10 cellular contexts compared by ENCODE assay signal in genomic region chr1:226733309-226733708, GRCh38. TPM values are rescaled to one million over a fixed set of nuclear protein-coding genes. Genes with fewer than 3 reads are reported as not detected.
DNase-seq lines count a peak whose midpoint lies in the region; ATAC-seq lines count a peak whose summit lies in the region.
"Had no signal": no experiment of that assay in that cellular context is flagged by ENCODE, and none has a peak within 500 bp of the region (broad histone marks: within the 10 kb centered on the region; RNA-seq: fewer than 3 reads in every experiment).

No MANE protein-coding gene starts in this region.

- ATAC-seq in activated CD8-positive, alpha-beta memory T cell treated with anti-CD3 and anti-CD28 coated beads, Interleukin-2, amount 10 ng/mL, durations not matched to agents 7 days and 5 days: no peak
- ATAC-seq in activated T-cell treated with anti-CD3 and anti-CD28 coated beads, Interleukin-2, amount 50 U/mL, for 72 hours (replicated peaks in 1 of 2): no peak
- no peak for ATAC-seq in GM18867 (IDR thresholded peaks at IDR 0.05; ENCODE audit: unreplicated experiment)
- ATAC-seq: esophagus mucosa had no signal

- H3K27me3 Mint-ChIP-seq in activated CD8-positive, alpha-beta memory T cell treated with anti-CD3 and anti-CD28 coated beads, Interleukin-2, amount 10 ng/mL, durations not matched to agents 7 days and 5 days: no peaks in the 10 kb centered on the region
- no peaks in the 10 kb centered on the region for H3K27me3 Mint-ChIP-seq in activated T-cell treated with anti-CD3 and anti-CD28 coated beads, Interleukin-2, amount 50 U/mL, for 72 hours (ENCODE audit: low read depth)

- H3K36me3 Mint-ChIP-seq in activated CD8-positive, alpha-beta memory T cell treated with anti-CD3 and anti-CD28 coated beads, Interleukin-2, amount 10 ng/mL, durations not matched to agents 7 days and 5 days: peaks cover 52% of the 10 kb centered on the region
- peaks cover 15 to 45% of the 10 kb centered on the region in 2 donors for H3K36me3 Mint-ChIP-seq in activated T-cell treated with anti-CD3 and anti-CD28 coated beads, Interleukin-2, amount 50 U/mL, for 72 hours (ENCODE audit: insufficient read depth in 2 of 2)

- H3K27ac Mint-ChIP-seq in activated CD8-positive, alpha-beta memory T cell treated with anti-CD3 and anti-CD28 coated beads, Interleukin-2, amount 10 ng/mL, durations not matched to agents 7 days and 5 days: peak overlapping the region; percentile 71
- peak overlapping the region; percentile 78 for H3K27ac Mint-ChIP-seq in activated T-cell treated with anti-CD3 and anti-CD28 coated beads, Interleukin-2, amount 50 U/mL, for 72 hours

- peak overlapping the region; percentile 88 for H3K4me3 Mint-ChIP-seq in activated CD8-positive, alpha-beta memory T cell treated with anti-CD3 and anti-CD28 coated beads, Interleukin-2, amount 10 ng/mL, durations not matched to agents 7 days and 5 days
- H3K4me3 Mint-ChIP-seq in activated T-cell treated with anti-CD3 and anti-CD28 coated beads, Interleukin-2, amount 50 U/mL, for 72 hours: peak overlapping the region; percentile 72 to 85

- H3K27ac ChIP-seq in layer of hippocampus (ENCODE audit: low read depth, low read length): peak overlapping the region; percentile 96
- peak overlapping the region; percentile 99 for H3K27ac ChIP-seq in substantia nigra (ENCODE audit: low read depth, low read length, poor library complexity, severe bottlenecking)

- CTCF ChIA-PET in activated CD8-positive, alpha-beta memory T cell treated with anti-CD3 and anti-CD28 coated beads, Interleukin-2, amount 10 ng/mL, durations not matched to agents 7 days and 5 days (lab: Charles Lee): interaction anchor here (1.2 to 1.5 kb wide), 4 partner anchors 40 to 99 kb away, joined by 3 read pairs; no protein-coding TSS in a partner anchor

- H3K27me3 ChIP-seq in layer of hippocampus (ENCODE audit: control insufficient read depth, insufficient read depth, low read length): no peaks in the 10 kb centered on the region

- DNase-seq in activated CD8-positive, alpha-beta memory T cell treated with anti-CD3 and anti-CD28 coated beads, Interleukin-2, amount 10 ng/mL, durations not matched to agents 7 days and 5 days: no peak
- no peak for DNase-seq in activated CD8-positive, alpha-beta memory T cell treated with anti-CD3 and anti-CD28 coated beads, Interleukin-2, amount 50 U/mL, for 48 hours
- DNase-seq in activated T-cell treated with anti-CD3 and anti-CD28 coated beads, Interleukin-2, amount 50 U/mL, for 72 hours: peak in 1 of 2 donors; percentile 31
- DNase-seq in substantia nigra (lab: John Stamatoyannopoulos, UW): peak in 1 of 49 donors; percentile 63
- no peak for DNase-seq in AG20443 (ENCODE audit: low spot score)
- no peak for DNase-seq in NCI-H1694 (lab: John Stamatoyannopoulos, UW)
- DNase-seq: NCI-H1417 had no signal

- peaks cover 76% of the 10 kb centered on the region for H3K4me1 Mint-ChIP-seq in activated CD8-positive, alpha-beta memory T cell treated with anti-CD3 and anti-CD28 coated beads, Interleukin-2, amount 10 ng/mL, durations not matched to agents 7 days and 5 days
- H3K4me1 Mint-ChIP-seq in activated T-cell treated with anti-CD3 and anti-CD28 coated beads, Interleukin-2, amount 50 U/mL, for 72 hours (ENCODE audit: low read depth): peaks cover 82% of the 10 kb centered on the region

- no peaks in the 10 kb centered on the region for H3K9me3 Mint-ChIP-seq in activated CD8-positive, alpha-beta memory T cell treated with anti-CD3 and anti-CD28 coated beads, Interleukin-2, amount 10 ng/mL, durations not matched to agents 7 days and 5 days (ENCODE audit: low read depth)
- no peaks in the 10 kb centered on the region for H3K9me3 Mint-ChIP-seq in activated T-cell treated with anti-CD3 and anti-CD28 coated beads, Interleukin-2, amount 50 U/mL, for 72 hours

RNA-seq across cellular contexts. Expression of gene ITPKB, which starts 5.8 kb away (rescaled TPM):
- total RNA-seq in activated CD8-positive, alpha-beta memory T cell treated with anti-CD3 and anti-CD28 coated beads, Interleukin-2, amount 10 ng/mL, durations not matched to agents 7 days and 5 days: 10 to 100 TPM; 40.9 to 43.4 TPM
- 10 to 100 TPM; 50.7 to 58.0 TPM for total RNA-seq in activated T-cell treated with anti-CD3 and anti-CD28 coated beads, Interleukin-2, amount 50 U/mL, for 72 hours
